13 cellular contexts compared by ENCODE assay signal in genomic region chr15:50463423-50464358, GRCh38. TPM values are rescaled to one million over a fixed set of nuclear protein-coding genes. Genes with fewer than 3 reads are reported as not detected.
DNase-seq lines count a peak whose midpoint lies in the region; ATAC-seq and TF ChIP-seq lines count a peak whose summit lies in the region.
"Had no signal": no experiment of that assay in that cellular context is flagged by ENCODE, and none has a peak within 500 bp of the region (broad histone marks: within the 10 kb centered on the region; RNA-seq: fewer than 3 reads in every experiment).

No MANE protein-coding gene starts in this region.

- no peaks in the 10 kb centered on the region for H3F3A ChIP-seq in GM23338 (replicated peaks; ENCODE audit: low read depth)

- H3K36me3 ChIP-seq in GM23338 (ENCODE audit: insufficient read depth): 0 out of 2 replicates have a peak, but pooled peaks cover 5% of the 10 kb centered on the region
- peaks cover 19% of the 10 kb centered on the region for H3K36me3 ChIP-seq in A673 (ENCODE audit: insufficient read depth, low read length, poor library complexity, severe bottlenecking)
- peaks cover 0 to 100% (median 43%) of the 10 kb centered on the region in 9 donors for H3K36me3 ChIP-seq in heart right ventricle

- 0 out of 2 replicates have a peak overlapping the region, but pooled peaks have one; percentile 52 for H3K4me2 ChIP-seq in GM23338

- intact Hi-C loops in A673 (cut with micrococcal nuclease; ENCODE audit: unreplicated experiment): no loop called here
- intact Hi-C loops in heart right ventricle (cut with DNase I): no loop called here

- WGBS in heart right ventricle, 2 donors: 61 to 66% methylated on average over 2 of the region's 2 CpGs

- no peaks in the 10 kb centered on the region for H4K20me1 ChIP-seq in GM23338 (replicated peaks; ENCODE audit: insufficient read depth)

- ATAC-seq in GM23338 (no peak), WTC11 (no peak), heart right ventricle (no peak)
- ATAC-seq in stimulated activated effector memory CD8-positive, alpha-beta T cell treated with anti-CD3 and anti-CD28 coated beads, Interleukin-12 subunit alpha, Interleukin-12 subunit beta, amount 100 ng/mL, for 72 hours: peak; percentile 85
- ATAC-seq: activated CD4-positive, CD25-positive, alpha-beta regulatory T cell treated with anti-CD3 and anti-CD28 coated beads, Interleukin-2, amount 50 U/mL, for 24 hours had no signal

- H3K4me3 Mint-ChIP-seq in GM23338 (no peak overlapping the region), WTC11 (no peak overlapping the region)
- H3K4me3 Mint-ChIP-seq in stimulated activated effector memory CD8-positive, alpha-beta T cell treated with anti-CD3 and anti-CD28 coated beads, Interleukin-12 subunit alpha, Interleukin-12 subunit beta, amount 100 ng/mL, for 72 hours: no peak overlapping the region

- peaks cover 25% of the 10 kb centered on the region for H3K36me3 Mint-ChIP-seq in GM23338 (ENCODE audit: low read depth)
- H3K36me3 Mint-ChIP-seq in WTC11: peaks cover 28% of the 10 kb centered on the region
- peaks cover 97% of the 10 kb centered on the region for H3K36me3 Mint-ChIP-seq in stimulated activated effector memory CD8-positive, alpha-beta T cell treated with anti-CD3 and anti-CD28 coated beads, Interleukin-12 subunit alpha, Interleukin-12 subunit beta, amount 100 ng/mL, for 72 hours

- no peak for TF ChIP-seq CTCF in GM23338 (conservative IDR thresholded peaks at IDR 0.05; ENCODE audit: low read depth in 2 of 2)
- no peak for TF ChIP-seq CTCF in WTC11 (IDR thresholded peaks at IDR 0.05)
- no peak for TF ChIP-seq CTCF in fibroblast of mammary gland (conservative IDR thresholded peaks at IDR 0.05; ENCODE audit: control insufficient read depth, insufficient read depth, low read depth, low read length)
- TF ChIP-seq CTCF in A673 (conservative IDR thresholded peaks at IDR 0.05; ENCODE audit: low read depth, low read length): no peak
- no peak for TF ChIP-seq CTCF in heart right ventricle (IDR thresholded peaks at IDR 0.05)

- H3K4me3 ChIP-seq in GM23338 (no peak overlapping the region), fibroblast of mammary gland (ENCODE audit: control insufficient read depth, low read depth, low read length) (no peak overlapping the region), A673 (ENCODE audit: low read depth, low read length, poor library complexity, severe bottlenecking) (no peak overlapping the region), heart right ventricle (no peak overlapping the region)
- H3K4me3 ChIP-seq: tibial nerve had no signal

- H3K27ac Mint-ChIP-seq in GM23338 (0 out of 2 replicates have a peak overlapping the region, but pooled peaks have one; percentile 83), WTC11 (peak overlapping the region; percentile 85)
- peak overlapping the region; percentile 78 for H3K27ac Mint-ChIP-seq in stimulated activated effector memory CD8-positive, alpha-beta T cell treated with anti-CD3 and anti-CD28 coated beads, Interleukin-12 subunit alpha, Interleukin-12 subunit beta, amount 100 ng/mL, for 72 hours

- H2AFZ ChIP-seq in GM23338: no peak overlapping the region
- H2AFZ ChIP-seq: parathyroid adenoma had no signal

- H3K9me3 ChIP-seq in A673 (ENCODE audit: low read depth, low read length, poor library complexity, severe bottlenecking) (no peaks in the 10 kb centered on the region), heart right ventricle (no peaks in the 10 kb centered on the region)
- H3K9me3 ChIP-seq: tibial nerve had no signal

- peaks cover 4% of the 10 kb centered on the region; the same call in 1 of the 2 replicates for H3K79me2 ChIP-seq in GM23338 (replicated peaks; ENCODE audit: insufficient read depth)
- H3K79me2 ChIP-seq: parathyroid adenoma had no signal

- H3K27me3 ChIP-seq in GM23338 (ENCODE audit: insufficient read depth) (no peaks in the 10 kb centered on the region), A673 (replicated peaks; ENCODE audit: insufficient read depth, low read depth, low read length, poor library complexity) (no peaks in the 10 kb centered on the region), heart right ventricle (no peaks in the 10 kb centered on the region)
- H3K27me3 ChIP-seq: tibial nerve had no signal

- H3K27me3 Mint-ChIP-seq in GM23338 (ENCODE audit: insufficient read depth, low read depth, poor library complexity) (peaks cover 9% of the 10 kb centered on the region), WTC11 (ENCODE audit: low read depth) (no peaks in the 10 kb centered on the region)

- BruUV-seq in A673 (replicated peaks; lab: Mats Ljungman, UMichigan): no TSS peak

- CTCF ChIA-PET in WTC11 (lab: Charles Lee) (no interaction called here), A673 (lab: Charles Lee) (no interaction called here)

- DNase-seq in GM23338 (ENCODE audit: low spot score) (no peak), WTC11 (ENCODE audit: low spot score) (no peak), fibroblast of mammary gland (ENCODE audit: low read depth) (peak; percentile 71), A673 (ENCODE audit: low spot score) (no peak), heart right ventricle (no peak)
- no peak for DNase-seq in stimulated activated effector memory CD8-positive, alpha-beta T cell treated with anti-CD3 and anti-CD28 coated beads, Interleukin-12 subunit alpha, Interleukin-12 subunit beta, amount 100 ng/mL, for 72 hours (ENCODE audit: low spot score in 2 of 2)
- no peak for DNase-seq in effector CD8-positive, alpha-beta T cell (lab: John Stamatoyannopoulos, UW)
- DNase-seq: activated naive CD4-positive, alpha-beta T cell treated with anti-CD3 and anti-CD28 coated beads, Interleukin-2, amount 50 U/mL, for 16 hours; NCI-H510A; SIG-M5 had no signal

- H3K27ac ChIP-seq in GM23338 (ENCODE audit: low read depth): peak overlapping the region; percentile 73; the same call in 1 of the 2 replicates
- H3K27ac ChIP-seq in A673 (ENCODE audit: low read depth, low read length, poor library complexity, severe bottlenecking): no peak overlapping the region
- no peak overlapping the region for H3K27ac ChIP-seq in heart right ventricle
- H3K27ac ChIP-seq: parathyroid adenoma, tibial nerve had no signal

- POLR2A ChIA-PET in WTC11 (lab: Charles Lee) (interaction anchor here (0.6 kb wide), 2 partner anchors 53 to 1921 kb away, joined by 3 to 4 read pairs; no protein-coding TSS in a partner anchor), A673 (lab: Charles Lee; ENCODE audit: low non-redundant PET) (no interaction called here)

- H3K4me1 Mint-ChIP-seq in GM23338 (peaks cover 35% of the 10 kb centered on the region), WTC11 (peaks cover 47% of the 10 kb centered on the region)
- peaks cover 7% of the 10 kb centered on the region for H3K4me1 Mint-ChIP-seq in stimulated activated effector memory CD8-positive, alpha-beta T cell treated with anti-CD3 and anti-CD28 coated beads, Interleukin-12 subunit alpha, Interleukin-12 subunit beta, amount 100 ng/mL, for 72 hours

- H3K4me1 ChIP-seq in GM23338 (ENCODE audit: insufficient read depth) (peaks cover 40% of the 10 kb centered on the region), A673 (ENCODE audit: insufficient read depth, low read length, poor library complexity, severe bottlenecking) (no peaks in the 10 kb centered on the region), heart right ventricle (peaks cover 0 to 4% (median 0%) of the 10 kb centered on the region in 9 donors)
- H3K4me1 ChIP-seq: parathyroid adenoma, tibial nerve had no signal

- no peaks in the 10 kb centered on the region; the same call in 2 of the 3 replicates for H3K9me3 Mint-ChIP-seq in GM23338
- no peaks in the 10 kb centered on the region for H3K9me3 Mint-ChIP-seq in WTC11
- no peaks in the 10 kb centered on the region for H3K9me3 Mint-ChIP-seq in stimulated activated effector memory CD8-positive, alpha-beta T cell treated with anti-CD3 and anti-CD28 coated beads, Interleukin-12 subunit alpha, Interleukin-12 subunit beta, amount 100 ng/mL, for 72 hours

- H3K9me2 ChIP-seq in GM23338 (ENCODE audit: insufficient read depth): no peaks in the 10 kb centered on the region

TF ChIP-seq in GM23338, 12 proteins besides CTCF, POLR2A, EP300 and RAD21:
- no peak for TF ChIP-seq STAT1 (IDR thresholded peaks at IDR 0.05; ENCODE audit: unreplicated experiment)
- TF ChIP-seq EZH2 (IDR thresholded peaks at IDR 0.05; ENCODE audit: low read depth, unreplicated experiment): no peak
- no peak for TF ChIP-seq ETS1 (IDR thresholded peaks at IDR 0.05)
- no peak for TF ChIP-seq ZNF114 (CRISPR knock-in tag; IDR thresholded peaks at IDR 0.05)
- TF ChIP-seq POLR2AphosphoS5 (IDR thresholded peaks at IDR 0.05; ENCODE audit: low read depth): no peak
- no peak for TF ChIP-seq ZNF331 (CRISPR knock-in tag; IDR thresholded peaks at IDR 0.05; ENCODE audit: low read depth)
TF ChIP-seq in GM23338: peak in this region for 0.

TF ChIP-seq in WTC11, 78 proteins besides CTCF, POLR2A, EP300 and RAD21:
- TF ChIP-seq TEAD4 (CRISPR knock-in tag; IDR thresholded peaks at IDR 0.05) (no peak), ZNF138 (CRISPR knock-in tag; conservative IDR thresholded peaks at IDR 0.05) (no peak), ZNF263 (CRISPR knock-in tag; IDR thresholded peaks at IDR 0.05; ENCODE audit: low read depth) (no peak)
TF ChIP-seq in WTC11: peak in this region for 0.

RNA-seq across cellular contexts. Expression of gene USP8, which starts 39.5 kb away (rescaled TPM):
- total RNA-seq in GM23338 (2014; rRNA removed; shearing (Covaris generic)): 60.3 and 64.8 TPM in 2 replicates
- polyA plus RNA-seq in GM23338 (2016; fragmentation: Nextera tagmentation; extraction: Ambion mirVana): 50.0 and 68.6 TPM in 2 replicates
- total RNA-seq in WTC11 (2021): 56.4 to 63.7 TPM (median 59.4 TPM) in 3 replicates
- 48.5 and 58.4 TPM in 2 replicates for total RNA-seq in A673 (2021)
- total RNA-seq in heart right ventricle: 10 to 100 TPM; 40.2 to 53.6 (median 45.7) TPM
- polyA plus RNA-seq in heart right ventricle: 10 to 100 TPM; 16.3 to 16.4 TPM
